13 cellular contexts compared by ENCODE assay signal in the genomic region with DNA sequence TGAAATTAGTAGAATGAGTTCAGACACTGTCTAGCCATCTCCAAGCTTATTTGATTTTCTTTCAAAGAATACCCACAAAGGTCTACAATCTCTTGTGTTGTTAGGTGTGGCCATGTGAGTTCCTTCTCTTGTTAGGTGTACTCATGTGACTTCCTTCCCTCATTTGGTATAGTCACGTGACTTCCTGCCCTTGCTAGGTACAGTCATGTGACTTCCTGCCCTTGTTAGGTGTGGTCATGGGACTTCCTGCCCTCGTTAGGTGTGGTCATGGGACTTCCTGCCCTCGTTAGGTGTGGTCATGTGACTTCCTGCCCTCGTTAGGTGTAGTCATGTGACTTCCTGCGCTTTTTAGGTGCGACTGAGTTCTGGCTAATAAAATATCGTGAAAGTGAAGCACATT.
DNase-seq lines count a peak whose midpoint lies in the region; ATAC-seq and TF ChIP-seq lines count a peak whose summit lies in the region.
"Had no signal": no experiment of that assay in that cellular context is flagged by ENCODE, and none has a peak within 500 bp of the region (broad histone marks: within the 10 kb centered on the region; RNA-seq: fewer than 3 reads in every experiment).

No MANE protein-coding gene starts in this region.

- peak; percentile 59 for DNase-seq in activated CD8-positive, alpha-beta memory T cell treated with anti-CD3 and anti-CD28 coated beads for 24 hours
- no peak for DNase-seq in activated CD8-positive, alpha-beta memory T cell treated with anti-CD3 and anti-CD28 coated beads, Interleukin-2, amount 50 U/mL, for 4 hours
- DNase-seq in activated CD4-positive, CD25-positive, alpha-beta regulatory T cell treated with anti-CD3 and anti-CD28 coated beads, Interleukin-2, amount 50 U/mL, for 16 hours (ENCODE audit: low read depth, low spot score): peak; percentile 2
- peak; percentile 4 for DNase-seq in activated naive CD8-positive, alpha-beta T cell treated with anti-CD3 and anti-CD28 coated beads, Interleukin-2, amount 50 U/mL, for 24 hours
- DNase-seq in stimulated activated naive CD4-positive, alpha-beta T cell (lab: John Stamatoyannopoulos, UW): peak; percentile 21 to 87 (median 74)
- no peak for DNase-seq in GM23338 (ENCODE audit: low spot score)
- no peak for DNase-seq in UCSD-AML1 (lab: John Stamatoyannopoulos, UW; ENCODE audit: unreplicated experiment)
- no peak for DNase-seq in T1000 (lab: John Stamatoyannopoulos, UW)
- DNase-seq: GM23248, NCI-H1694 treated with DMSO at 0.1 percent for 48 hours, PC-9 had no signal

- no peak overlapping the region for H3K4me2 ChIP-seq in GM23338
- H3K4me2 ChIP-seq: PC-9 had no signal

- H3K9me3 Mint-ChIP-seq in activated naive CD8-positive, alpha-beta T cell treated with anti-CD3 and anti-CD28 coated beads, Interleukin-2, amount 50 U/mL, for 24 hours: peaks cover 32% of the 10 kb centered on the region
- H3K9me3 Mint-ChIP-seq in GM23338: peaks cover 43% of the 10 kb centered on the region

- no peaks in the 10 kb centered on the region for H3F3A ChIP-seq in GM23338 (replicated peaks; ENCODE audit: low read depth)

- no peak overlapping the region for H3K27ac ChIP-seq in GM23338 (ENCODE audit: low read depth)
- H3K27ac ChIP-seq: coronary artery, GM23248, parathyroid adenoma, PC-9 had no signal

- H3K27ac Mint-ChIP-seq in activated naive CD8-positive, alpha-beta T cell treated with anti-CD3 and anti-CD28 coated beads, Interleukin-2, amount 50 U/mL, for 24 hours: peak overlapping the region; percentile 26
- H3K27ac Mint-ChIP-seq in GM23338: no peak overlapping the region

- H2AFZ ChIP-seq in GM23338: no peak overlapping the region
- H2AFZ ChIP-seq: GM23248, parathyroid adenoma, PC-9 had no signal

- ATAC-seq in activated naive CD8-positive, alpha-beta T cell treated with anti-CD3 and anti-CD28 coated beads, Interleukin-2, amount 50 U/mL, for 24 hours: no peak
- no peak for ATAC-seq in GM23338

- H3K4me1 Mint-ChIP-seq in activated naive CD8-positive, alpha-beta T cell treated with anti-CD3 and anti-CD28 coated beads, Interleukin-2, amount 50 U/mL, for 24 hours: peaks cover 9% of the 10 kb centered on the region
- 0 out of 3 replicates have a peak, but pooled peaks cover 3% of the 10 kb centered on the region for H3K4me1 Mint-ChIP-seq in GM23338

- H3K4me3 Mint-ChIP-seq in activated naive CD8-positive, alpha-beta T cell treated with anti-CD3 and anti-CD28 coated beads, Interleukin-2, amount 50 U/mL, for 24 hours: no peak overlapping the region
- no peak overlapping the region for H3K4me3 Mint-ChIP-seq in GM23338

- peaks cover 9% of the 10 kb centered on the region for H3K27me3 Mint-ChIP-seq in activated naive CD8-positive, alpha-beta T cell treated with anti-CD3 and anti-CD28 coated beads, Interleukin-2, amount 50 U/mL, for 24 hours
- H3K27me3 Mint-ChIP-seq in GM23338 (ENCODE audit: insufficient read depth, low read depth, poor library complexity): peaks cover 9% of the 10 kb centered on the region

- H3K27me3 ChIP-seq in GM23338 (ENCODE audit: insufficient read depth): no peaks in the 10 kb centered on the region

- H3K79me2 ChIP-seq in GM23338 (replicated peaks; ENCODE audit: insufficient read depth): no peaks in the 10 kb centered on the region
- H3K79me2 ChIP-seq: parathyroid adenoma had no signal

- no peak overlapping the region for H3K4me3 ChIP-seq in GM23338
- H3K4me3 ChIP-seq: coronary artery, GM23248, PC-9 had no signal

- H4K20me1 ChIP-seq in GM23338 (replicated peaks; ENCODE audit: insufficient read depth): no peaks in the 10 kb centered on the region

- peaks cover 3% of the 10 kb centered on the region; the same call in 1 of the 2 replicates for H3K9me2 ChIP-seq in GM23338 (ENCODE audit: insufficient read depth)

- no peaks in the 10 kb centered on the region for H3K4me1 ChIP-seq in GM23338 (ENCODE audit: insufficient read depth)
- H3K4me1 ChIP-seq: parathyroid adenoma had no signal

- peaks cover 2% of the 10 kb centered on the region for H3K36me3 Mint-ChIP-seq in activated naive CD8-positive, alpha-beta T cell treated with anti-CD3 and anti-CD28 coated beads, Interleukin-2, amount 50 U/mL, for 24 hours (ENCODE audit: low read depth)
- peaks cover 17% of the 10 kb centered on the region; the same call in 2 of the 3 replicates for H3K36me3 Mint-ChIP-seq in GM23338 (ENCODE audit: low read depth)

- H3K36me3 ChIP-seq in GM23338 (ENCODE audit: insufficient read depth): peaks cover 4% of the 10 kb centered on the region; the same call in 1 of the 2 replicates

- TF ChIP-seq CTCF in GM23338 (conservative IDR thresholded peaks at IDR 0.05; ENCODE audit: low read depth in 2 of 2): no peak

TF ChIP-seq in GM23338, 12 proteins besides CTCF, POLR2A, EP300 and RAD21 (continues in another document):
- TF ChIP-seq NANOG (IDR thresholded peaks at IDR 0.05; ENCODE audit: borderline replicate concordance) (no peak), ZNF114 (CRISPR knock-in tag; IDR thresholded peaks at IDR 0.05) (no peak), EZH2 (IDR thresholded peaks at IDR 0.05; ENCODE audit: low read depth, unreplicated experiment) (no peak), EZH2phosphoT487 (IDR thresholded peaks at IDR 0.05; ENCODE audit: unreplicated experiment) (no peak), ZNF462 (CRISPR knock-in tag; IDR thresholded peaks at IDR 0.05) (no peak), ZNF331 (CRISPR knock-in tag; IDR thresholded peaks at IDR 0.05; ENCODE audit: low read depth) (no peak), STAT1 (IDR thresholded peaks at IDR 0.05; ENCODE audit: unreplicated experiment) (no peak)

Comparison
In these comparisons a context has a peak if more than half of its experiments do, and no peak if none do; other contexts are left out.
1. DNase-seq: peak in activated CD8-positive, alpha-beta memory T cell treated with anti-CD3 and anti-CD28 coated beads for 24 hours (single experiment), activated CD4-positive, CD25-positive, alpha-beta regulatory T cell treated with anti-CD3 and anti-CD28 coated beads, Interleukin-2, amount 50 U/mL, for 16 hours (single experiment), activated naive CD8-positive, alpha-beta T cell treated with anti-CD3 and anti-CD28 coated beads, Interleukin-2, amount 50 U/mL, for 24 hours (single experiment) and stimulated activated naive CD4-positive, alpha-beta T cell (6 of 6); none in activated CD8-positive, alpha-beta memory T cell treated with anti-CD3 and anti-CD28 coated beads, Interleukin-2, amount 50 U/mL, for 4 hours (single experiment), GM23338 (single experiment), UCSD-AML1 (single experiment) and T1000 (single experiment).